ENCODE assay signal across 21 cellular contexts in genomic region chr15:63003836-63004610, GRCh38. TPM values are rescaled to one million over a fixed set of nuclear protein-coding genes. Genes with fewer than 3 reads are reported as not detected.
DNase-seq lines count a peak whose midpoint lies in the region; ATAC-seq, FAIRE-seq and TF ChIP-seq lines count a peak whose summit lies in the region.
"Had no signal": no experiment of that assay in that cellular context is flagged by ENCODE, and none has a peak within 500 bp of the region (broad histone marks: within the 10 kb centered on the region; RNA-seq: fewer than 3 reads in every experiment).

No MANE protein-coding gene starts in this region.

- H3K4me3 Mint-ChIP-seq in mesothelial cell of epicardium: no peak overlapping the region
- H3K4me3 Mint-ChIP-seq: activated naive CD8-positive, alpha-beta T cell had no signal

- no peak for FAIRE-seq in A549 (lab: Jason Lieb, UNC)
- FAIRE-seq: A204.1 had no signal

- TF ChIP-seq POLR2A in A549 (IDR thresholded peaks at IDR 0.05; ENCODE audit: low read length): no peak

- H3K27ac ChIP-seq in A549 (peak overlapping the region in 1 of 2 experiments; percentile 15; a peak in 2 of 6 replicates), substantia nigra (ENCODE audit: low read depth, low read length, poor library complexity, severe bottlenecking) (no peak overlapping the region)
- H3K27ac ChIP-seq: BLaER1 treated with 17β-estradiol and CSF1 and Interleukin-3, amounts not matched to agents 10 nM and 100 nM; esophagus squamous epithelium; left ventricle myocardium inferior; right atrium auricular region; RWPE1 had no signal

- 95% methylated on average over 5 of the region's 5 CpGs for WGBS in A549 (ENCODE audit: missing lambda C conversion rate)

- no peaks in the 10 kb centered on the region for H3K9me3 Mint-ChIP-seq in mesothelial cell of epicardium

- H3K4me3 ChIP-seq in A549 (no peak overlapping the region), H7 (ENCODE audit: insufficient read depth, low read depth, low read length) (no peak overlapping the region)
- H3K4me3 ChIP-seq: BLaER1 treated with 17β-estradiol and CSF1 and Interleukin-3, amounts not matched to agents 10 nM and 100 nM; esophagus squamous epithelium; left ventricle myocardium inferior; right atrium auricular region had no signal

- TF ChIP-seq EP300 in A549 (IDR thresholded peaks at IDR 0.05): no peak

- no peaks in the 10 kb centered on the region for H3K27me3 Mint-ChIP-seq in mesothelial cell of epicardium (ENCODE audit: low read depth)

- H3K9me3 ChIP-seq in A549: no peaks in the 10 kb centered on the region
- H3K9me3 ChIP-seq: BLaER1 treated with 17β-estradiol and CSF1 and Interleukin-3, amounts not matched to agents 10 nM and 100 nM; esophagus squamous epithelium; left ventricle myocardium inferior; right atrium auricular region had no signal

- H3K4me1 Mint-ChIP-seq in mesothelial cell of epicardium: peaks cover 42% of the 10 kb centered on the region

- DNase-seq in A549 (ENCODE audit: low read depth in 1 of 2, low spot score in 1 of 2) (no peak), H7 (peak; percentile 67), mesothelial cell of epicardium (ENCODE audit: low spot score in 2 of 2, unreplicated experiment in 2 of 2) (no peak), substantia nigra (lab: John Stamatoyannopoulos, UW) (no peak), NCI-H1105 (lab: John Stamatoyannopoulos, UW) (no peak), amygdala (lab: John Stamatoyannopoulos, UW) (no peak)
- DNase-seq: activated CD4-positive, alpha-beta T cell treated with anti-CD3 and anti-CD28 coated beads for 1 hour; effector CD4-positive, alpha-beta T cell; esophagus squamous epithelium; left ventricle myocardium inferior; NCI-H1105 treated with DMSO at 0.1 percent for 48 hours; NCI-H524 treated with DMSO at 0.1 percent for 48 hours; occipital lobe; stimulated activated CD4-positive, alpha-beta T cell treated with anti-CD3 and anti-CD28 coated beads, Interleukin-12 subunit alpha, Interleukin-12 subunit beta, amount 100 ng/mL, for 4 hours had no signal

- POLR2A ChIA-PET in A549 (lab: Yijun Ruan, JAX): no interaction called here

- peak overlapping the region; percentile 41 for H3K27ac Mint-ChIP-seq in mesothelial cell of epicardium
- H3K27ac Mint-ChIP-seq: activated naive CD8-positive, alpha-beta T cell had no signal

- H3K36me3 ChIP-seq in H7 (replicated peaks; ENCODE audit: control insufficient read depth, insufficient read depth, low read length): no peaks in the 10 kb centered on the region
- H3K36me3 ChIP-seq: BLaER1 treated with 17β-estradiol and CSF1 and Interleukin-3, amounts not matched to agents 10 nM and 100 nM; esophagus squamous epithelium; left ventricle myocardium inferior; right atrium auricular region had no signal

- no peak for TF ChIP-seq CTCF in A549 (IDR thresholded peaks at IDR 0.05)
- TF ChIP-seq CTCF in mesothelial cell of epicardium (IDR thresholded peaks at IDR 0.05; ENCODE audit: unreplicated experiment): no peak

- ATAC-seq in A549: peak; percentile 30 to 61; a peak in 4 of 6 replicates
- peak; percentile 56; the same call in 2 of the 3 replicates for ATAC-seq in SK-N-SH treated with all-trans-retinoic acid at 6 μM for 48 hours
- no peak for ATAC-seq in GM18867 (IDR thresholded peaks at IDR 0.05; ENCODE audit: unreplicated experiment)

- TF ChIP-seq RAD21 in A549 (conservative IDR thresholded peaks at IDR 0.05 in 1 of 2, IDR thresholded peaks at IDR 0.05 in 1 of 2): no peak; a peak in 1 of 5 replicates

- H3K36me3 Mint-ChIP-seq in mesothelial cell of epicardium: no peaks in the 10 kb centered on the region
- H3K36me3 Mint-ChIP-seq: activated naive CD8-positive, alpha-beta T cell had no signal

- peaks cover 8% of the 10 kb centered on the region; the same call in 1 of the 3 replicates for H3K4me1 ChIP-seq in A549
- H3K4me1 ChIP-seq: BLaER1 treated with 17β-estradiol and CSF1 and Interleukin-3, amounts not matched to agents 10 nM and 100 nM had no signal

- no peak overlapping the region for H3K4me2 ChIP-seq in A549
- H3K4me2 ChIP-seq: BLaER1 treated with 17β-estradiol and CSF1 and Interleukin-3, amounts not matched to agents 10 nM and 100 nM had no signal

- CTCF ChIA-PET in A549 (lab: Yijun Ruan, JAX): interaction anchor here (1.4 kb wide), 1 partner anchor 12 kb away, joined by 3 read pairs; no protein-coding TSS in a partner anchor

- H3K27me3 ChIP-seq in H7 (ENCODE audit: control insufficient read depth, insufficient read depth, low read length): no peaks in the 10 kb centered on the region
- H3K27me3 ChIP-seq: BLaER1 treated with 17β-estradiol and CSF1 and Interleukin-3, amounts not matched to agents 10 nM and 100 nM; esophagus squamous epithelium; right atrium auricular region had no signal

TF ChIP-seq in A549, 52 proteins besides CTCF, POLR2A, EP300 and RAD21 (continues in another document):
- TF ChIP-seq NFE2L2 (conservative IDR thresholded peaks at IDR 0.05; ENCODE audit: low read length): no peak
- no peak for TF ChIP-seq RARB (CRISPR knock-in tag; IDR thresholded peaks at IDR 0.05)
- TF ChIP-seq ATOH8 (CRISPR knock-in tag; IDR thresholded peaks at IDR 0.05; ENCODE audit: low read depth): no peak
- TF ChIP-seq RCOR1 (IDR thresholded peaks at IDR 0.05; ENCODE audit: low read depth, low read length): no peak
- no peak for TF ChIP-seq NR3C1 (IDR thresholded peaks at IDR 0.05)
- no peak for TF ChIP-seq ZC3H11A (IDR thresholded peaks at IDR 0.05)
- TF ChIP-seq ZSCAN20 (CRISPR knock-in tag; IDR thresholded peaks at IDR 0.05): no peak
- no peak for TF ChIP-seq SMC3 (IDR thresholded peaks at IDR 0.05)
- no peak for TF ChIP-seq BCL3 (IDR thresholded peaks at IDR 0.05)

TF ChIP-seq in SK-N-SH treated with all-trans-retinoic acid at 6 μM for 48 hours, 23 proteins besides CTCF, POLR2A, EP300 and RAD21 (continues in another document):
- TF ChIP-seq CREB5 (CRISPR knock-in tag; IDR thresholded peaks at IDR 0.05; ENCODE audit: low read depth): no peak
- no peak for TF ChIP-seq BACH2 (CRISPR knock-in tag; IDR thresholded peaks at IDR 0.05; ENCODE audit: borderline replicate concordance)
- TF ChIP-seq ZFP30 (CRISPR knock-in tag; IDR thresholded peaks at IDR 0.05): no peak
- no peak for TF ChIP-seq ZNF565 (CRISPR knock-in tag; conservative IDR thresholded peaks at IDR 0.05; ENCODE audit: low read depth)
- TF ChIP-seq ARNTL (CRISPR knock-in tag; IDR thresholded peaks at IDR 0.05; ENCODE audit: borderline replicate concordance, low read depth): no peak
- no peak for TF ChIP-seq SNAI2 (CRISPR knock-in tag; IDR thresholded peaks at IDR 0.05)
- TF ChIP-seq ZFP3 (CRISPR knock-in tag; IDR thresholded peaks at IDR 0.05): no peak
- TF ChIP-seq PATZ1 (CRISPR knock-in tag; IDR thresholded peaks at IDR 0.05; ENCODE audit: borderline replicate concordance): no peak
- TF ChIP-seq POU6F1 (CRISPR knock-in tag; IDR thresholded peaks at IDR 0.05; ENCODE audit: borderline replicate concordance, low read depth): no peak
- TF ChIP-seq TOX (CRISPR knock-in tag; IDR thresholded peaks at IDR 0.05; ENCODE audit: borderline replicate concordance): no peak
- TF ChIP-seq ISL1 (CRISPR knock-in tag; IDR thresholded peaks at IDR 0.05): no peak
- TF ChIP-seq CSDC2 (CRISPR knock-in tag; IDR thresholded peaks at IDR 0.05): no peak
- no peak for TF ChIP-seq ZNF8 (CRISPR knock-in tag; IDR thresholded peaks at IDR 0.05)

RNA-seq across cellular contexts. Expression of gene TPM1, which starts 38.5 kb away (rescaled TPM):
- polyA plus RNA-seq in A549 (2011; rRNA removed) (777 and 894 TPM in 2 replicates), A549 (2017; fragmentation: RNase III; extraction: RNeasy Plus Mini Kit Qiagen cat#74134 plus additional on column Dnase treatment) (954 to 1,229 TPM (median 1,043 TPM) in 3 replicates)
- 824 and 915 TPM in 2 replicates for polyA plus RNA-seq in A549 (2012; cell fraction: cytosol; rRNA removed)
- 678 and 876 TPM in 2 replicates for polyA plus RNA-seq in A549 (2012; cell fraction: nucleus; rRNA removed)
- 537 and 670 TPM in 2 replicates for polyA minus RNA-seq in A549 (2011; rRNA and poly(A)+ RNA removed)
- total RNA-seq in H7 (2014; rRNA removed; shearing (Covaris generic)): 274 and 292 TPM in 2 replicates
- total RNA-seq in mesothelial cell of epicardium: 635 to 667 TPM (median 659 TPM) in 3 replicates
